In genomic region chr15:78047631-78048409, GRCh38 we compare ENCODE assay signal across 10 cellular contexts. TPM values are rescaled to one million over a fixed set of nuclear protein-coding genes. Genes with fewer than 3 reads are reported as not detected.
DNase-seq lines count a peak whose midpoint lies in the region; ATAC-seq and TF ChIP-seq lines count a peak whose summit lies in the region.
"Had no signal": no experiment of that assay in that cellular context is flagged by ENCODE, and none has a peak within 500 bp of the region (broad histone marks: within the 10 kb centered on the region; RNA-seq: fewer than 3 reads in every experiment).

No MANE protein-coding gene starts in this region.

- no peaks in the 10 kb centered on the region for H3K9me3 Mint-ChIP-seq in activated CD4-positive, alpha-beta memory T cell treated with anti-CD3 and anti-CD28 coated beads, Interleukin-2, amount 10 ng/mL, durations not matched to agents 7 days and 5 days
- H3K9me3 Mint-ChIP-seq in progenitor cell of endocrine pancreas (ENCODE audit: low read depth): no peaks in the 10 kb centered on the region

- H3K4me3 Mint-ChIP-seq in activated CD4-positive, alpha-beta memory T cell treated with anti-CD3 and anti-CD28 coated beads, Interleukin-2, amount 10 ng/mL, durations not matched to agents 7 days and 5 days: peak overlapping the region; percentile 39
- H3K4me3 Mint-ChIP-seq in progenitor cell of endocrine pancreas (ENCODE audit: low read depth): no peak overlapping the region

- CTCF ChIA-PET in activated CD4-positive, alpha-beta memory T cell treated with anti-CD3 and anti-CD28 coated beads, Interleukin-2, amount 10 ng/mL, durations not matched to agents 7 days and 5 days (lab: Charles Lee): interaction anchor here (0.7 to 13.7 kb wide), 9 partner anchors 11 to 139 kb away, joined by 3 to 125 read pairs (median 6); partner anchors contain the start of gene TBC1D2B

- H3K4me1 Mint-ChIP-seq in activated CD4-positive, alpha-beta memory T cell treated with anti-CD3 and anti-CD28 coated beads, Interleukin-2, amount 10 ng/mL, durations not matched to agents 7 days and 5 days: peaks cover 96% of the 10 kb centered on the region
- peaks cover 7% of the 10 kb centered on the region for H3K4me1 Mint-ChIP-seq in progenitor cell of endocrine pancreas (ENCODE audit: low read depth)

- ATAC-seq in HG02798 (IDR thresholded peaks at IDR 0.05; ENCODE audit: poor library complexity, unreplicated experiment): no peak

- peak overlapping the region; percentile 91 for H3K27ac Mint-ChIP-seq in activated CD4-positive, alpha-beta memory T cell treated with anti-CD3 and anti-CD28 coated beads, Interleukin-2, amount 10 ng/mL, durations not matched to agents 7 days and 5 days
- H3K27ac Mint-ChIP-seq in progenitor cell of endocrine pancreas: no peak overlapping the region

- H3K9me3 ChIP-seq in cardiac muscle cell (ENCODE audit: low read depth): no peaks in the 10 kb centered on the region

- no peaks in the 10 kb centered on the region for H3K4me1 ChIP-seq in cardiac muscle cell (ENCODE audit: low read depth)

- peaks cover 58% of the 10 kb centered on the region for H3K36me3 Mint-ChIP-seq in activated CD4-positive, alpha-beta memory T cell treated with anti-CD3 and anti-CD28 coated beads, Interleukin-2, amount 10 ng/mL, durations not matched to agents 7 days and 5 days (ENCODE audit: low read depth)
- H3K36me3 Mint-ChIP-seq in progenitor cell of endocrine pancreas (ENCODE audit: insufficient read depth): no peaks in the 10 kb centered on the region

- H3K36me3 ChIP-seq in cardiac muscle cell: no peaks in the 10 kb centered on the region

- H3K27ac ChIP-seq in cardiac muscle cell (no peak overlapping the region), substantia nigra (ENCODE audit: low read depth, low read length, poor library complexity, severe bottlenecking) (peak overlapping the region; percentile 47)

- POLR2A ChIA-PET in activated CD4-positive, alpha-beta memory T cell treated with anti-CD3 and anti-CD28 coated beads, Interleukin-2, amount 10 ng/mL, durations not matched to agents 7 days and 5 days (lab: Charles Lee): interaction anchor here (0.7 to 11.8 kb wide), 9 partner anchors 9 to 83 kb away, joined by 3 to 157 read pairs (median 5); partner anchors contain the start of gene TBC1D2B

- TF ChIP-seq CTCF in cardiac muscle cell (IDR thresholded peaks at IDR 0.05; ENCODE audit: low read depth, low read length) (no peak), progenitor cell of endocrine pancreas (IDR thresholded peaks at IDR 0.05; ENCODE audit: unreplicated experiment) (no peak)

- H3K4me3 ChIP-seq in cardiac muscle cell: no peak overlapping the region

- peak; percentile 44 for DNase-seq in activated CD4-positive, alpha-beta T cell treated with anti-CD3 and anti-CD28 coated beads, Interleukin-2, amount 50 U/mL, for 1 hour
- DNase-seq in activated CD4-positive, alpha-beta T cell treated with anti-CD3 and anti-CD28 coated beads, Interleukin-2, amount 50 U/mL, for 4 hours: no peak
- DNase-seq in activated CD4-positive, alpha-beta memory T cell treated with anti-CD3 and anti-CD28 coated beads, Interleukin-2, amount 10 ng/mL, durations not matched to agents 7 days and 5 days: peak; percentile 53
- peak; percentile 8 to 81 for DNase-seq in cardiac muscle cell (ENCODE audit: low read depth in 1 of 2, low spot score in 1 of 2)
- DNase-seq in substantia nigra (lab: John Stamatoyannopoulos, UW): peak in 12 of 49 donors; percentile 23 to 57 (median 34)
- no peak for DNase-seq in activated CD4-positive, CD25-positive, alpha-beta regulatory T cell (lab: John Stamatoyannopoulos, UW)
- DNase-seq in progenitor cell of endocrine pancreas (ENCODE audit: low spot score, unreplicated experiment): no peak
- DNase-seq: NCI-H526 had no signal

- H3K27me3 Mint-ChIP-seq in activated CD4-positive, alpha-beta memory T cell treated with anti-CD3 and anti-CD28 coated beads, Interleukin-2, amount 10 ng/mL, durations not matched to agents 7 days and 5 days: no peaks in the 10 kb centered on the region
- peaks cover 2% of the 10 kb centered on the region for H3K27me3 Mint-ChIP-seq in progenitor cell of endocrine pancreas

- H3K27me3 ChIP-seq in cardiac muscle cell: no peaks in the 10 kb centered on the region

RNA-seq across cellular contexts. Expression of gene TBC1D2B, which starts 29.7 kb away (rescaled TPM):
- 100 to 1,000 TPM in 1 of 2 experiments, 10 to 100 TPM in 1; 97.1 to 101 TPM for total RNA-seq in activated CD4-positive, alpha-beta memory T cell treated with anti-CD3 and anti-CD28 coated beads, Interleukin-2, amount 10 ng/mL, durations not matched to agents 7 days and 5 days
- total RNA-seq in cardiac muscle cell (8.8 and 16.5 TPM in 2 replicates), progenitor cell of endocrine pancreas (10.8 and 15.4 TPM in 2 replicates)
- polyA plus RNA-seq in cardiac muscle cell: 6.5 and 11.9 TPM in 2 replicates

RNA-seq across cellular contexts. Expression of gene SH2D7, which starts 44.5 kb away (rescaled TPM):
- total RNA-seq in activated CD4-positive, alpha-beta memory T cell treated with anti-CD3 and anti-CD28 coated beads, Interleukin-2, amount 10 ng/mL, durations not matched to agents 7 days and 5 days: not detected
- total RNA-seq in cardiac muscle cell (not detected in 2 replicates), progenitor cell of endocrine pancreas (not detected in 2 replicates)
- 0.22 and 0.98 TPM in 2 replicates for polyA plus RNA-seq in cardiac muscle cell
- total RNA-seq: H1 had no signal
- polyA plus RNA-seq: H1 had no signal

Comparison
In these comparisons a context has a peak if more than half of its experiments do, and no peak if none do; other contexts are left out.
1. DNase-seq: peak in activated CD4-positive, alpha-beta T cell treated with anti-CD3 and anti-CD28 coated beads, Interleukin-2, amount 50 U/mL, for 1 hour (single experiment), activated CD4-positive, alpha-beta memory T cell treated with anti-CD3 and anti-CD28 coated beads, Interleukin-2, amount 10 ng/mL, durations not matched to agents 7 days and 5 days (single experiment) and cardiac muscle cell (2 of 2); none in activated CD4-positive, alpha-beta T cell treated with anti-CD3 and anti-CD28 coated beads, Interleukin-2, amount 50 U/mL, for 4 hours (0 of 2), activated CD4-positive, CD25-positive, alpha-beta regulatory T cell (0 of 4) and progenitor cell of endocrine pancreas (single experiment).